8 cellular contexts compared by ENCODE assay signal in the genomic region with DNA sequence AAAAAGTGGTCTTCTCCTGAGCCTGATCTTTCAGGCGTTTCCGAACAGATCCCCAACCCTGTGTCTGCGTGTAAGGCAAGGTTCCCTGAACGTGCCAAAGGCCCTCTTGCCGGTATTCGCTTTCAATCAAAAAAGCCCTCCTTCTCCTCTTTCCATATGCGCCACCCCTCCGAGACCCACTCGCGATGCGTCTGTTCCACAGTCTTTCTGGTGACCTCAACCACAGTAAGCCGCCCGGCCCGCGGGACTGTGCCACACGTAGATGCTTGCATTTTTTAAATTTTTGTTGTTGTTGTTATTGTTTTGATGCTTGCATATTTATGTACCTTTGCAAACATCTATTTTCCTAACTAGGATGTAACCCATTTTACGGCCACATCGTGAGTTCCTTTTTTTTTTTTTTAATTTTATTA. TPM values are rescaled to one million over a fixed set of nuclear protein-coding genes. Genes with fewer than 3 reads are reported as not detected.
DNase-seq lines count a peak whose midpoint lies in the region; TF ChIP-seq lines count a peak whose summit lies in the region.

No MANE protein-coding gene starts in this region.

- H3K9me2 ChIP-seq in DOHH2 (replicated peaks; ENCODE audit: control insufficient read depth, low read length), result no peaks in the 10 kb centered on the region

- H3K36me3 ChIP-seq in DOHH2 (ENCODE audit: control insufficient read depth, low read length) (no peaks in the 10 kb centered on the region), OCI-LY3 (replicated peaks; ENCODE audit: low read depth, low read length) (no peaks in the 10 kb centered on the region), osteoblast (ENCODE audit: insufficient read depth, low read length) (no peaks in the 10 kb centered on the region)

- peak overlapping the region; percentile 95 for H3K4me2 ChIP-seq in DOHH2 (ENCODE audit: low read length)
- H3K4me2 ChIP-seq in OCI-LY3 (ENCODE audit: low read length), result peak overlapping the region; percentile 93
- peak overlapping the region; percentile 99 for H3K4me2 ChIP-seq in osteoblast (ENCODE audit: insufficient read depth, low read length)

- peak overlapping the region; percentile 76; the same call in 1 of the 2 replicates for H3K27ac ChIP-seq in DOHH2 (ENCODE audit: low read depth, low read length)
- H3K27ac ChIP-seq in OCI-LY3 (ENCODE audit: low read length), result peak overlapping the region; percentile 74; the same call in 1 of the 2 replicates
- peak overlapping the region; percentile 87 for H3K27ac ChIP-seq in epithelial cell of prostate
- peak overlapping the region; percentile 97 for H3K27ac ChIP-seq in osteoblast (ENCODE audit: low read depth, low read length)

- no peak for DNase-seq in epithelial cell of prostate (ENCODE audit: low read depth, low spot score)
- DNase-seq in osteoblast (ENCODE audit: insufficient read length, low spot score, missing footprints), result no peak
- no peak for DNase-seq in OCI-M1 (lab: John Stamatoyannopoulos, UW)
- DNase-seq in medulla oblongata (ENCODE audit: extremely low spot score), result no peak
- DNase-seq in NCI-H2029 (lab: John Stamatoyannopoulos, UW), result no peak
- DNase-seq in NOMO-1 (lab: John Stamatoyannopoulos, UW; ENCODE audit: unreplicated experiment in 2 of 2), result no peak

- H3K9me3 ChIP-seq in DOHH2 (ENCODE audit: control insufficient read depth, insufficient read depth, low read length), result no peaks in the 10 kb centered on the region
- no peaks in the 10 kb centered on the region for H3K9me3 ChIP-seq in OCI-LY3 (ENCODE audit: insufficient read depth, low read length)
- no peaks in the 10 kb centered on the region for H3K9me3 ChIP-seq in osteoblast (ENCODE audit: low read depth, low read length)

- H3K4me3 ChIP-seq in DOHH2 (ENCODE audit: low read length) (peak overlapping the region; percentile 98), OCI-LY3 (ENCODE audit: low read length) (peak overlapping the region; percentile 93), osteoblast (ENCODE audit: insufficient read depth, low read length) (peak overlapping the region; percentile 93)

- H2AFZ ChIP-seq in OCI-LY3 (ENCODE audit: low read depth, low read length) (peak overlapping the region; percentile 95), osteoblast (ENCODE audit: low read length) (peak overlapping the region; percentile 95)

- peak overlapping the region; percentile 80 for H3K9ac ChIP-seq in OCI-LY3 (ENCODE audit: low read length)

- H3K27me3 ChIP-seq in DOHH2 (ENCODE audit: control insufficient read depth, low read length) (no peaks in the 10 kb centered on the region), OCI-LY3 (ENCODE audit: low read depth, low read length) (no peaks in the 10 kb centered on the region), osteoblast (ENCODE audit: insufficient read depth, low read length) (no peaks in the 10 kb centered on the region)

- H3F3A ChIP-seq in DOHH2 (ENCODE audit: control insufficient read depth, insufficient read depth), result peaks cover 3% of the 10 kb centered on the region

- peaks cover 31% of the 10 kb centered on the region for H3K4me1 ChIP-seq in DOHH2 (ENCODE audit: control insufficient read depth, low read length)
- H3K4me1 ChIP-seq in OCI-LY3 (ENCODE audit: low read length), result peaks cover 19% of the 10 kb centered on the region
- H3K4me1 ChIP-seq in osteoblast (ENCODE audit: insufficient read depth, low read length), result peaks cover 22% of the 10 kb centered on the region

- no peaks in the 10 kb centered on the region for H4K20me1 ChIP-seq in DOHH2 (ENCODE audit: control insufficient read depth, insufficient read depth, low read depth, low read length)
- H4K20me1 ChIP-seq in OCI-LY3 (ENCODE audit: insufficient read depth, low read length), result no peaks in the 10 kb centered on the region
- peaks cover 6% of the 10 kb centered on the region for H4K20me1 ChIP-seq in osteoblast (ENCODE audit: insufficient read depth, low read length)

- TF ChIP-seq CTCF in DOHH2 (IDR thresholded peaks at IDR 0.05; ENCODE audit: low read depth, low read length, poor library complexity, severe bottlenecking) (no peak), OCI-LY3 (IDR thresholded peaks at IDR 0.05; ENCODE audit: low read depth, low read length) (no peak), osteoblast (IDR thresholded peaks at IDR 0.05; ENCODE audit: extremely low read depth, low read depth, low read length) (no peak)

- peaks cover 24% of the 10 kb centered on the region for H3K79me2 ChIP-seq in DOHH2 (ENCODE audit: control insufficient read depth, low read length)
- peaks cover 6% of the 10 kb centered on the region for H3K79me2 ChIP-seq in OCI-LY3 (ENCODE audit: low read length)
- H3K79me2 ChIP-seq in osteoblast (ENCODE audit: insufficient read depth, low read length), result peaks cover 36% of the 10 kb centered on the region

RNA-seq across cellular contexts. Expression of gene PRPSAP1, which starts 0.6 kb away (rescaled TPM):
- total RNA-seq in osteoblast, result 79.6 and 82.2 TPM in 2 replicates

RNA-seq across cellular contexts. Expression of gene SPHK1, which starts 30.1 kb away (rescaled TPM):
- 112 and 142 TPM in 2 replicates for total RNA-seq in osteoblast

RNA-seq across cellular contexts. Expression of gene QRICH2, which starts 46.2 kb away (rescaled TPM):
- 2.9 and 3.6 TPM in 2 replicates for total RNA-seq in osteoblast
